Comparison of ENCODE assay signal across 9 cellular contexts in the genomic region with DNA sequence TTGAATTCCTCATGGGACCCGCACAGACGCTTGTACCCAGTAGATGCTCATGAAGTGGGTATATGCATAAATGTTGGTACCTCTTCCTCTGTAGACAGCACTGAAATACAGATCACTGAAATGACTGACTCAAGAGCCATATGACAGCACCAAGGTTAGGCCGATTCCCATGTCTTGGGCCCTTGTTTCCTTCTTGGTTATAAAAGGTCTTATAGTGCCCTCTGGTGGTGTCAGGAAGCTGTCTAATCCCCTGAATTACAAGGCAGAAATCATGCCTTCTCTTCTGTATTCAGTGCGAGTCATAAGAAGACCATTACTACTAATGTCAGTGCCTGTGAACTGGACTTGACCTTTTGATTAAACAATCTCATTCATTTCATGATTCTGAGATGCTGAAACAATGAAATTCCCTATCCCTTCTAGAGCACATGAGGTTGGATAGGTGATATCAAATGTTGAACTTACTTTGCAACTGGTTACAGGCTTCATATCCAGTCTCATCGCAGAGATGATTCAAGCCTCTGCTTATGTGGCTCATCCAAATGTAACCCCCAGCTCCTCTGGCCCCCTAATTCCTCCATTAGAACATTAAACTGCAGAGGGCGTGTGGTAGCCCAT. TPM values are rescaled to one million over a fixed set of nuclear protein-coding genes. Genes with fewer than 3 reads are reported as not detected.
DNase-seq lines count a peak whose midpoint lies in the region; ATAC-seq and TF ChIP-seq lines count a peak whose summit lies in the region.
"Had no signal": no experiment of that assay in that cellular context is flagged by ENCODE, and none has a peak within 500 bp of the region (broad histone marks: within the 10 kb centered on the region; RNA-seq: fewer than 3 reads in every experiment).

No MANE protein-coding gene starts in this region.

- CTCF ChIA-PET in activated CD8-positive, alpha-beta memory T cell treated with anti-CD3 and anti-CD28 coated beads, Interleukin-2, amount 10 ng/mL, durations not matched to agents 7 days and 5 days (lab: Charles Lee): interaction anchor here (0.7 to 5.8 kb wide), 12 partner anchors 9 to 297 kb away, joined by 3 to 53 read pairs (median 4); no protein-coding TSS in a partner anchor
- CTCF ChIA-PET in activated CD4-positive, alpha-beta memory T cell treated with anti-CD3 and anti-CD28 coated beads for 36 hours (lab: Charles Lee): interaction anchor here (0.6 to 4.5 kb wide), 17 partner anchors 9 to 332 kb away, joined by 3 to 67 read pairs (median 4); no protein-coding TSS in a partner anchor
- CTCF ChIA-PET in naive thymus-derived CD4-positive, alpha-beta T cell (lab: Charles Lee): interaction anchor here (0.6 to 4.3 kb wide), 8 partner anchors 9 to 1776 kb away, joined by 3 to 45 read pairs (median 4); no protein-coding TSS in a partner anchor

- no peaks in the 10 kb centered on the region for H3K36me3 ChIP-seq in naive thymus-derived CD4-positive, alpha-beta T cell (ENCODE audit: control insufficient read depth in 2 of 3, insufficient read depth in 3 of 3, low read length in 3 of 3)
- peaks cover 0 to 21% (median 3%) of the 10 kb centered on the region in 4 donors for H3K36me3 ChIP-seq in upper lobe of left lung

- no peak for TF ChIP-seq POLR2A in upper lobe of left lung (IDR thresholded peaks at IDR 0.05)

- peaks cover 54% of the 10 kb centered on the region for H3K4me1 Mint-ChIP-seq in activated CD8-positive, alpha-beta memory T cell treated with anti-CD3 and anti-CD28 coated beads, Interleukin-2, amount 10 ng/mL, durations not matched to agents 7 days and 5 days
- peaks cover 34% of the 10 kb centered on the region for H3K4me1 Mint-ChIP-seq in activated CD4-positive, alpha-beta memory T cell treated with anti-CD3 and anti-CD28 coated beads for 36 hours (ENCODE audit: low read depth)
- H3K4me1 Mint-ChIP-seq in naive thymus-derived CD4-positive, alpha-beta T cell: peaks cover 7 to 44% (median 22%) of the 10 kb centered on the region in 7 donors

- TF ChIP-seq CTCF in upper lobe of left lung (IDR thresholded peaks at IDR 0.05): peak; percentile 63 to 89 (median 84)

- WGBS in upper lobe of left lung, 2 donors: 60 to 64% methylated on average over 6 of the region's 6 CpGs

- TF ChIP-seq EP300 in upper lobe of left lung (IDR thresholded peaks at IDR 0.05): no peak

- peak; percentile 77 for ATAC-seq in activated CD8-positive, alpha-beta memory T cell treated with anti-CD3 and anti-CD28 coated beads, Interleukin-2, amount 10 ng/mL, durations not matched to agents 7 days and 5 days
- ATAC-seq in HG03442 (IDR thresholded peaks at IDR 0.05; ENCODE audit: unreplicated experiment) (peak; percentile 47), esophagus mucosa (peak; percentile 85), upper lobe of left lung (ENCODE audit: low FRiP score in 2 of 2) (peak; percentile 80 to 87)
- peak; percentile 88 for ATAC-seq in naive thymus-derived CD4-positive, alpha-beta T cell

- peaks cover 2% of the 10 kb centered on the region for H3K36me3 Mint-ChIP-seq in activated CD8-positive, alpha-beta memory T cell treated with anti-CD3 and anti-CD28 coated beads, Interleukin-2, amount 10 ng/mL, durations not matched to agents 7 days and 5 days
- no peaks in the 10 kb centered on the region for H3K36me3 Mint-ChIP-seq in activated CD4-positive, alpha-beta memory T cell treated with anti-CD3 and anti-CD28 coated beads for 36 hours
- no peaks in the 10 kb centered on the region for H3K36me3 Mint-ChIP-seq in naive thymus-derived CD4-positive, alpha-beta T cell

- H3K4me3 ChIP-seq in naive thymus-derived CD4-positive, alpha-beta T cell (ENCODE audit: low read length): no peak overlapping the region
- H3K4me3 ChIP-seq in upper lobe of left lung: no peak overlapping the region
- H3K4me3 ChIP-seq: skin epidermis had no signal

- H3K4me1 ChIP-seq in naive thymus-derived CD4-positive, alpha-beta T cell (ENCODE audit: control insufficient read depth in 2 of 2, insufficient read depth in 2 of 2, low read length in 2 of 2): peaks cover 0 to 7% of the 10 kb centered on the region in 2 donors
- H3K4me1 ChIP-seq in upper lobe of left lung: peaks cover 41 to 47% (median 42%) of the 10 kb centered on the region in 4 donors

- H3K27me3 Mint-ChIP-seq in activated CD8-positive, alpha-beta memory T cell treated with anti-CD3 and anti-CD28 coated beads, Interleukin-2, amount 10 ng/mL, durations not matched to agents 7 days and 5 days: no peaks in the 10 kb centered on the region
- H3K27me3 Mint-ChIP-seq in activated CD4-positive, alpha-beta memory T cell treated with anti-CD3 and anti-CD28 coated beads for 36 hours: no peaks in the 10 kb centered on the region
- H3K27me3 Mint-ChIP-seq in naive thymus-derived CD4-positive, alpha-beta T cell: no peaks in the 10 kb centered on the region

- no peak overlapping the region for H3K27ac Mint-ChIP-seq in activated CD8-positive, alpha-beta memory T cell treated with anti-CD3 and anti-CD28 coated beads, Interleukin-2, amount 10 ng/mL, durations not matched to agents 7 days and 5 days
- H3K27ac Mint-ChIP-seq in activated CD4-positive, alpha-beta memory T cell treated with anti-CD3 and anti-CD28 coated beads for 36 hours: no peak overlapping the region
- H3K27ac Mint-ChIP-seq in naive thymus-derived CD4-positive, alpha-beta T cell: peak overlapping the region in 2 of 9 donors; percentile 10 to 50

- no peak overlapping the region for H3K4me3 Mint-ChIP-seq in activated CD8-positive, alpha-beta memory T cell treated with anti-CD3 and anti-CD28 coated beads, Interleukin-2, amount 10 ng/mL, durations not matched to agents 7 days and 5 days
- H3K4me3 Mint-ChIP-seq in activated CD4-positive, alpha-beta memory T cell treated with anti-CD3 and anti-CD28 coated beads for 36 hours: no peak overlapping the region
- H3K4me3 Mint-ChIP-seq in naive thymus-derived CD4-positive, alpha-beta T cell: no peak overlapping the region

- peak; percentile 75 for DNase-seq in activated CD8-positive, alpha-beta memory T cell treated with anti-CD3 and anti-CD28 coated beads, Interleukin-2, amount 10 ng/mL, durations not matched to agents 7 days and 5 days
- DNase-seq in activated CD8-positive, alpha-beta memory T cell treated with anti-CD3 and anti-CD28 coated beads for 24 hours: no peak
- DNase-seq in NCI-H526 treated with DMSO at 0.1 percent for 48 hours (lab: John Stamatoyannopoulos, UW) (peak; percentile 68), upper lobe of left lung (peak in 1 of 2 donors; percentile 55)
- DNase-seq in activated CD4-positive, alpha-beta memory T cell treated with anti-CD3 and anti-CD28 coated beads for 36 hours: peak; percentile 61
- peak in 7 of 9 donors; percentile 59 to 77 (median 70) for DNase-seq in naive thymus-derived CD4-positive, alpha-beta T cell

- H3K9me3 Mint-ChIP-seq in activated CD8-positive, alpha-beta memory T cell treated with anti-CD3 and anti-CD28 coated beads, Interleukin-2, amount 10 ng/mL, durations not matched to agents 7 days and 5 days (ENCODE audit: low read depth): no peaks in the 10 kb centered on the region
- H3K9me3 Mint-ChIP-seq in activated CD4-positive, alpha-beta memory T cell treated with anti-CD3 and anti-CD28 coated beads for 36 hours: no peaks in the 10 kb centered on the region
- H3K9me3 Mint-ChIP-seq in naive thymus-derived CD4-positive, alpha-beta T cell: no peaks in the 10 kb centered on the region

- intact Hi-C loops in activated CD4-positive, alpha-beta memory T cell treated with anti-CD3 and anti-CD28 coated beads for 36 hours (cut with micrococcal nuclease): loop anchor here (1.0 to 2.0 kb wide), 6 partner anchors 59 to 299 kb away; partner anchors contain the start of gene SPATA13
- intact Hi-C loops in naive thymus-derived CD4-positive, alpha-beta T cell (cut with micrococcal nuclease): loop anchor here (1.0 to 10.0 kb wide), 11 partner anchors 59 to 845 kb away; partner anchors contain the start of genes SPATA13 (in 2 of the 2) and TNFRSF19 (in 1 of the 2)

- no peaks in the 10 kb centered on the region for H3K27me3 ChIP-seq in naive thymus-derived CD4-positive, alpha-beta T cell (ENCODE audit: control insufficient read depth in 2 of 2, insufficient read depth in 2 of 2, low read length in 2 of 2)
- no peaks in the 10 kb centered on the region for H3K27me3 ChIP-seq in upper lobe of left lung

- H3K27ac ChIP-seq in naive thymus-derived CD4-positive, alpha-beta T cell (ENCODE audit: low read depth, low read length): no peak overlapping the region
- peak overlapping the region in 1 of 4 donors; percentile 49 for H3K27ac ChIP-seq in upper lobe of left lung

- POLR2A ChIA-PET in activated CD4-positive, alpha-beta memory T cell treated with anti-CD3 and anti-CD28 coated beads for 36 hours (lab: Charles Lee): no interaction called here
- POLR2A ChIA-PET in naive thymus-derived CD4-positive, alpha-beta T cell (lab: Charles Lee): interaction anchor here (0.6 to 1.9 kb wide), 2 partner anchors 9 to 1158 kb away, joined by 3 to 4 read pairs; no protein-coding TSS in a partner anchor

- H3K9me3 ChIP-seq in naive thymus-derived CD4-positive, alpha-beta T cell (ENCODE audit: control insufficient read depth in 2 of 3, low read length in 3 of 3): no peaks in the 10 kb centered on the region
- no peaks in the 10 kb centered on the region for H3K9me3 ChIP-seq in upper lobe of left lung

RNA-seq across cellular contexts. Expression of gene SPATA13, which starts 59.7 kb away (rescaled TPM):
- 10 to 100 TPM; 51.0 to 57.8 TPM for total RNA-seq in activated CD8-positive, alpha-beta memory T cell treated with anti-CD3 and anti-CD28 coated beads, Interleukin-2, amount 10 ng/mL, durations not matched to agents 7 days and 5 days
- 10 to 100 TPM; 50.3 to 50.8 TPM for total RNA-seq in activated CD4-positive, alpha-beta memory T cell treated with anti-CD3 and anti-CD28 coated beads for 36 hours
- 2.2 TPM for total RNA-seq in esophagus mucosa
- total RNA-seq in naive thymus-derived CD4-positive, alpha-beta T cell: 100 to 1,000 TPM in 3 of 5 experiments, 10 to 100 TPM in 2; 62.2 to 104 (median 101) TPM
- polyA plus RNA-seq in naive thymus-derived CD4-positive, alpha-beta T cell: 10 to 100 TPM; 91.4 to 96.1 TPM
- 10 to 100 TPM; 31.2 to 77.5 (median 49.2) TPM for total RNA-seq in upper lobe of left lung

Comparison
In these comparisons a context has a peak if more than half of its experiments do, and no peak if none do; other contexts are left out.
1. RNA of gene SPATA13, which starts 59.7 kb away (total RNA-seq): 62.2 to 104 TPM in naive thymus-derived CD4-positive, alpha-beta T cell, 51.0 to 57.8 TPM in activated CD8-positive, alpha-beta memory T cell treated with anti-CD3 and anti-CD28 coated beads, Interleukin-2, amount 10 ng/mL, durations not matched to agents 7 days and 5 days, 31.2 to 77.5 TPM in upper lobe of left lung and 50.3 to 50.8 TPM in activated CD4-positive, alpha-beta memory T cell treated with anti-CD3 and anti-CD28 coated beads for 36 hours; 2.2 TPM in esophagus mucosa (single experiment); every median in the first group is over 10 times any median in the second.
2. Peak in every context shown above with its lines, with median percentiles within 50 percentile points of each other: ATAC-seq.